8 cellular contexts compared by ENCODE assay signal in the genomic region with DNA sequence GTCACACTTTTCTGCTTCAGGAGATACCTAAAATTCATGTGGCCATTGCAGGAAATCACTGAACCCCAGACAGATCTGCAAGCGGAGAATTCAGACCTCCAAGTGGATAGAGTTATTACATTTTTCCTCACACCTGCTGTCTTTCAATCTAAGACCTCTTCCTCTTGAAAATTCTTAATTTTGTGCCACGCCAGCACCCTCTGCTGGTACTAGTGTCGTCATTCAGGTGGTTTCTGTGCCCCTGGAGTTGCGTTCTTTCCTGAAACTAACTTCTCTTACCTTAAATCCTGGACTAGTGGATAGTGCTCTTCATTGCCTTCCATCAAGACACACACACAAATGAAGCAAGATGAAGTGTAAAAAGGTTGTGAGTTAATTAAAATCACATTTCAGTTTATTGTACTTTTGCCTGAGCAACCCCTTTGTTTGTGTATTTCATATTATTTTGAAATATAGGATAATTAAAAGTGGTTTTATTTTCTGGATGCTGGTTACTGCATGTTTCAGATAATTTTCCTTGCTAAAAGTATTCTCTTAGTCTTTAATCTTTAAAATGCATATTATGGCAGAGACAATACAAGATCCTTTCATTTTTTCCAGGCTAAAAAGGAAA. TPM values are rescaled to one million over a fixed set of nuclear protein-coding genes. Genes with fewer than 3 reads are reported as not detected.
A peak's percentile ranks its signal among the peaks of the same experiment; 100 is the strongest.
DNase-seq lines count a peak whose midpoint lies in the region; ATAC-seq, FAIRE-seq and TF ChIP-seq lines count a peak whose summit lies in the region.

No MANE protein-coding gene starts in this region.

- H3K9me3 Mint-ChIP-seq in mesothelial cell of epicardium, result no peaks in the 10 kb centered on the region

- peaks cover 2% of the 10 kb centered on the region for H3K4me1 Mint-ChIP-seq in mesothelial cell of epicardium

- no peaks in the 10 kb centered on the region for H3K4me1 ChIP-seq in GM12878 (ENCODE audit: control insufficient read depth, insufficient read depth, low read length)
- peaks cover 0 to 13% of the 10 kb centered on the region in 2 donors for H3K4me1 ChIP-seq in uterus

- RAD21 ChIA-PET in GM12878 (lab: Charles Lee; ENCODE audit: unreplicated experiment), result no interaction called here

- H4K20me1 ChIP-seq in GM12878 (ENCODE audit: control insufficient read depth, insufficient read depth), result no peaks in the 10 kb centered on the region

- H3K9me3 ChIP-seq in GM12878 (replicated peaks; ENCODE audit: control insufficient read depth, insufficient read depth, low read length) (no peaks in the 10 kb centered on the region), uterus (no peaks in the 10 kb centered on the region)

- no peaks in the 10 kb centered on the region for H3K36me3 ChIP-seq in GM12878 (ENCODE audit: control insufficient read depth in 2 of 2, insufficient read depth in 2 of 2, low read length in 1 of 2)
- no peaks in the 10 kb centered on the region for H3K36me3 ChIP-seq in uterus

- no peaks in the 10 kb centered on the region for H3K36me3 Mint-ChIP-seq in mesothelial cell of epicardium

- DNase-seq in CMK (ENCODE audit: low read depth), result peak; percentile 8
- DNase-seq in HTR-8/SVneo (ENCODE audit: insufficient read length, low spot score), result no peak
- DNase-seq in NOMO-1 (lab: John Stamatoyannopoulos, UW; ENCODE audit: unreplicated experiment in 2 of 2), result peak; percentile 35 to 40
- no peak for DNase-seq in GM12878 (ENCODE audit: low read depth, low spot score)
- no peak for DNase-seq in mesothelial cell of epicardium (ENCODE audit: low spot score in 2 of 2, unreplicated experiment in 2 of 2)
- DNase-seq in T1000 (lab: John Stamatoyannopoulos, UW), result no peak
- DNase-seq in uterus, result no peak
- no peak for DNase-seq in activated effector memory CD4-positive, alpha-beta T cell treated with Interleukin-2 at 50 U/mL for 16 hours

- H3K27me3 Mint-ChIP-seq in mesothelial cell of epicardium (ENCODE audit: low read depth), result peaks cover 84% of the 10 kb centered on the region

- TF ChIP-seq RAD21 in GM12878 (IDR thresholded peaks at IDR 0.05; ENCODE audit: insufficient read depth, low read depth, low read length), result peak; percentile 43

- no TSS peak for BruUV-seq in GM12878 (replicated peaks; lab: Mats Ljungman, UMichigan)

- H3K79me2 ChIP-seq in GM12878 (ENCODE audit: control insufficient read depth, insufficient read depth, low read length), result no peaks in the 10 kb centered on the region

- H3K9ac ChIP-seq in GM12878 (ENCODE audit: control insufficient read depth, insufficient read depth, low read length), result no peak overlapping the region

- POLR2A ChIA-PET in GM12878 (lab: Charles Lee), result no interaction called here

- SMC1A ChIA-PET in GM12878 (lab: Charles Lee; ENCODE audit: uncharacterized antibody, unreplicated experiment), result interaction anchor here (0.9 kb wide), 1 partner anchor 10 kb away, joined by 4 read pairs; no protein-coding TSS in a partner anchor

- no peak overlapping the region for H3K27ac ChIP-seq in GM12878 (ENCODE audit: control insufficient read depth, insufficient read depth)
- no peak overlapping the region for H3K27ac ChIP-seq in uterus

- in situ Hi-C loops in GM12878 (cut with MboI), result no loop called here

- H3K4me3 Mint-ChIP-seq in mesothelial cell of epicardium, result no peak overlapping the region

- H3K27ac Mint-ChIP-seq in mesothelial cell of epicardium, result no peak overlapping the region

- peaks cover 8 to 36% of the 10 kb centered on the region in 2 experiments for H3K27me3 ChIP-seq in GM12878 (replicated peaks in 1 of 2; ENCODE audit: control insufficient read depth in 2 of 2, insufficient read depth in 2 of 2, low read length in 1 of 2)
- H3K27me3 ChIP-seq in uterus, result peaks cover 9 to 31% of the 10 kb centered on the region in 2 donors

- peak; percentile 20 for FAIRE-seq in HTR-8/SVneo (lab: Jason Lieb, UNC)
- FAIRE-seq in GM12878 (lab: Jason Lieb, UNC), result no peak

- CTCF ChIA-PET in GM12878 (lab: Yijun Ruan, JAX), result interaction anchor here (0.6 to 0.8 kb wide), 2 partner anchors 79 to 285 kb away, joined by 3 to 6 read pairs; no protein-coding TSS in a partner anchor

- peak; percentile 42 to 50 (median 49); a peak in 5 of 6 replicates for TF ChIP-seq CTCF in GM12878 (IDR thresholded peaks at IDR 0.05 in 2 of 3, conservative IDR thresholded peaks at IDR 0.05 in 1 of 3; ENCODE audit: control insufficient read depth in 2 of 3, extremely low read depth in 1 of 3, insufficient read depth in 1 of 3, low read depth in 3 of 3, low read length in 3 of 3)
- TF ChIP-seq CTCF in mesothelial cell of epicardium (IDR thresholded peaks at IDR 0.05; ENCODE audit: unreplicated experiment), result peak; percentile 36
- no peak for TF ChIP-seq CTCF in uterus (IDR thresholded peaks at IDR 0.05)

- peak; percentile 52 for ATAC-seq in GM12878

- H3K4me2 ChIP-seq in GM12878 (ENCODE audit: control insufficient read depth, insufficient read depth), result no peak overlapping the region

- H2AFZ ChIP-seq in GM12878 (ENCODE audit: control insufficient read depth, low read depth, low read length), result no peak overlapping the region

- TF ChIP-seq EP300 in GM12878 (IDR thresholded peaks at IDR 0.05; ENCODE audit: borderline replicate concordance in 1 of 2, control insufficient read depth in 1 of 2, low read depth in 2 of 2, low read length in 2 of 2), result no peak

- TF ChIP-seq POLR2A in GM12878 (IDR thresholded peaks at IDR 0.05; ENCODE audit: low read depth, low read length), result no peak
- TF ChIP-seq POLR2A in uterus (IDR thresholded peaks at IDR 0.05), result no peak

- intact Hi-C loops in GM12878 (cut with micrococcal nuclease; ENCODE audit: unreplicated experiment), result loop anchor here (1.0 kb wide), 1 partner anchor 285 kb away; no protein-coding TSS in a partner anchor
- intact Hi-C loops in uterus (cut with DNase I; ENCODE audit: low total_unique reads), result no loop called here

- H3K4me3 ChIP-seq in GM12878 (no peak overlapping the region), uterus (no peak overlapping the region)

- WGBS in GM12878 (ENCODE audit: insufficient coverage, insufficient replicate concordance, low lambda C conversion rate, missing lambda C conversion rate), result 2% methylated on average over 4 of the region's 4 CpGs

TF ChIP-seq in GM12878, 131 proteins besides CTCF, POLR2A, EP300 and RAD21:
- TF ChIP-seq NFIC (IDR thresholded peaks at IDR 0.05; ENCODE audit: low read depth, low read length) (no peak), SMC3 (IDR thresholded peaks at IDR 0.05; ENCODE audit: borderline replicate concordance, low read length) (peak; percentile 19; the same call in 1 of the 2 replicates), CREM (IDR thresholded peaks at IDR 0.05; ENCODE audit: low read depth) (0 out of 2 replicates have a peak, but pooled peaks have one; percentile 35), MXI1 (IDR thresholded peaks at IDR 0.05; ENCODE audit: low read depth, low read length) (no peak), RBBP5 (conservative IDR thresholded peaks at IDR 0.05) (no peak)
TF ChIP-seq in GM12878: peak in this region for 2.

RNA-seq across cellular contexts. Expression of a gene that starts 1.6 kb away (rescaled TPM):
- not detected in 2 replicates for total RNA-seq in GM12878 (2013; cell fraction: nucleolus; rRNA removed)
- total RNA-seq in GM12878 (2014; rRNA removed), result not detected in 2 replicates
- not detected in 2 replicates for total RNA-seq in GM12878 (2014; rRNA removed; fragmentation: Illumina TruSeq; extraction: Trizol)
- total RNA-seq in GM12878 (2021), result not detected in 2 replicates
- not detected for polyA plus RNA-seq in GM12878 (2011; ENCODE audit: low read depth)
- not detected in 2 replicates for polyA plus RNA-seq in GM12878 (2011; rRNA removed)
- not detected in 2 replicates for polyA plus RNA-seq in GM12878 (2011; cell fraction: cytosol; rRNA removed)
- not detected in 2 replicates for polyA plus RNA-seq in GM12878 (2011; cell fraction: nucleus; rRNA removed)
- not detected in 2 replicates for polyA plus RNA-seq in GM12878 (2012)
- not detected in 2 replicates for polyA plus RNA-seq in GM12878 (2014; fragmentation: Illumina TruSeq; extraction: Trizol)
- polyA plus RNA-seq in GM12878 (2014; fragmentation: Nextera tagmentation; extraction: Ambion mirVana), result under 1 TPM; 0.07 to 0.08 TPM
- polyA plus RNA-seq in GM12878 (2014; rRNA removed), result not detected in 2 replicates
- polyA plus RNA-seq in GM12878 (2016; fragmentation: Nextera tagmentation; extraction: Ambion mirVana), result under 1 TPM in 1 of 2 experiments, not detected in 1; 0.04 TPM
- polyA minus RNA-seq in GM12878 (2011; rRNA and poly(A)+ RNA removed), result not detected in 2 replicates
- polyA minus RNA-seq in GM12878 (2011; cell fraction: cytosol; rRNA and poly(A)+ RNA removed), result not detected in 2 replicates
- polyA minus RNA-seq in GM12878 (2011; cell fraction: nucleus; rRNA and poly(A)+ RNA removed), result 0.10 TPM in 1 of 2 replicates, not detected in the other
- total RNA-seq in mesothelial cell of epicardium, result not detected in 3 replicates
- total RNA-seq in uterus, result 10 to 100 TPM in 1 of 4 donors, 1 to 10 TPM in 3; 1.9 to 24.7 (median 4.9) TPM

Comparison
In these comparisons a context has a peak if more than half of its experiments do, and no peak if none do; other contexts are left out.
1. DNase-seq: peak in CMK (single experiment) and NOMO-1 (2 of 2); none in HTR-8/SVneo (single experiment), GM12878 (single experiment), mesothelial cell of epicardium (0 of 2), T1000 (single experiment), uterus (0 of 2) and activated effector memory CD4-positive, alpha-beta T cell treated with Interleukin-2 at 50 U/mL for 16 hours (single experiment).
2. CTCF ChIP-seq: peak in GM12878 (3 of 3) and mesothelial cell of epicardium (single experiment); none in uterus (0 of 4).